ENCODE assay signal across 16 cellular contexts in genomic region chrX:17549005-17549685, GRCh38.
DNase-seq lines count a peak whose midpoint lies in the region; ATAC-seq, FAIRE-seq and TF ChIP-seq lines count a peak whose summit lies in the region.
"Had no signal": no experiment of that assay in that cellular context is flagged by ENCODE, and none has a peak within 500 bp of the region (broad histone marks: within the 10 kb centered on the region; RNA-seq: fewer than 3 reads in every experiment).

No MANE protein-coding gene starts in this region.

- H3K79me2 ChIP-seq in SK-N-SH (ENCODE audit: insufficient read depth): no peaks in the 10 kb centered on the region

- POLR2A ChIA-PET in SK-N-SH (lab: Yijun Ruan, JAX): interaction anchor here (0.6 kb wide), 1 partner anchor 19 kb away, joined by 3 read pairs; no protein-coding TSS in a partner anchor

- no peak for TF ChIP-seq CTCF in SK-N-SH (IDR thresholded peaks at IDR 0.05)

- H3K27ac ChIP-seq in SK-N-SH (ENCODE audit: low read depth in 2 of 2, low read length in 1 of 2): peak overlapping the region in 1 of 2 experiments; percentile 11; a peak in 1 of 4 replicates
- H3K27ac ChIP-seq: ascending aorta, Peyer's patch had no signal

- H3K27me3 ChIP-seq in SK-N-SH (ENCODE audit: insufficient read depth): no peaks in the 10 kb centered on the region; the same call in 1 of the 2 replicates
- H3K27me3 ChIP-seq: ascending aorta, Peyer's patch had no signal

- H3K4me3 Mint-ChIP-seq in stimulated activated naive CD8-positive, alpha-beta T cell treated with anti-CD3 and anti-CD28 coated beads, Interleukin-15, Interleukin-2, amounts not matched to agents 100 ng/mL and 50 ng/mL, for 24 hours: no peak overlapping the region
- peak overlapping the region in 1 of 5 donors; percentile 70 for H3K4me3 Mint-ChIP-seq in immature natural killer cell
- H3K4me3 Mint-ChIP-seq: T-cell had no signal

- no peaks in the 10 kb centered on the region for H3K9me3 Mint-ChIP-seq in stimulated activated naive CD8-positive, alpha-beta T cell treated with anti-CD3 and anti-CD28 coated beads, Interleukin-15, Interleukin-2, amounts not matched to agents 100 ng/mL and 50 ng/mL, for 24 hours
- no peaks in the 10 kb centered on the region for H3K9me3 Mint-ChIP-seq in immature natural killer cell
- H3K9me3 Mint-ChIP-seq: T-cell had no signal

- H3K9me2 ChIP-seq in SK-N-SH: no peaks in the 10 kb centered on the region

- no peak for TF ChIP-seq EP300 in SK-N-SH (IDR thresholded peaks at IDR 0.05; ENCODE audit: borderline replicate concordance in 1 of 2, low read depth in 1 of 2, low read length in 1 of 2)

- H3K36me3 ChIP-seq in SK-N-SH (replicated peaks in 1 of 2; ENCODE audit: control insufficient read depth in 1 of 2, insufficient read depth in 2 of 2, low read length in 1 of 2): no peaks in the 10 kb centered on the region
- H3K36me3 ChIP-seq: ascending aorta, Peyer's patch had no signal

- no peak overlapping the region for H2AFZ ChIP-seq in SK-N-SH (ENCODE audit: low read depth)

- peaks cover 20% of the 10 kb centered on the region for H3K4me1 Mint-ChIP-seq in stimulated activated naive CD8-positive, alpha-beta T cell treated with anti-CD3 and anti-CD28 coated beads, Interleukin-15, Interleukin-2, amounts not matched to agents 100 ng/mL and 50 ng/mL, for 24 hours (ENCODE audit: low read depth)
- H3K4me1 Mint-ChIP-seq in immature natural killer cell: peaks cover 0 to 15% of the 10 kb centered on the region in 2 donors

- H3K27me3 Mint-ChIP-seq in stimulated activated naive CD8-positive, alpha-beta T cell treated with anti-CD3 and anti-CD28 coated beads, Interleukin-15, Interleukin-2, amounts not matched to agents 100 ng/mL and 50 ng/mL, for 24 hours: no peaks in the 10 kb centered on the region
- H3K27me3 Mint-ChIP-seq in immature natural killer cell (ENCODE audit: low read depth in 3 of 3): peaks cover 5 to 6% (median 6%) of the 10 kb centered on the region in 3 donors

- H4K20me1 ChIP-seq in SK-N-SH (ENCODE audit: insufficient read depth): no peaks in the 10 kb centered on the region

- peak overlapping the region; percentile 39; the same call in 1 of the 2 replicates for H3K4me2 ChIP-seq in SK-N-SH

- H3K4me1 ChIP-seq in SK-N-SH (ENCODE audit: control insufficient read depth in 1 of 2, insufficient read depth in 2 of 2, low read depth in 1 of 2, low read length in 1 of 2): peaks cover 22 to 32% of the 10 kb centered on the region in 2 experiments
- H3K4me1 ChIP-seq: Peyer's patch had no signal

- ATAC-seq in stimulated activated naive CD8-positive, alpha-beta T cell treated with anti-CD3 and anti-CD28 coated beads, Interleukin-15, Interleukin-2, amounts not matched to agents 100 U/mL and 50 U/mL, for 24 hours: no peak
- ATAC-seq in GM18861 (IDR thresholded peaks at IDR 0.05; ENCODE audit: unreplicated experiment): no peak
- ATAC-seq in HG02884 (IDR thresholded peaks at IDR 0.05; ENCODE audit: unreplicated experiment): no peak
- no peak for ATAC-seq in GM21576 (IDR thresholded peaks at IDR 0.05; ENCODE audit: unreplicated experiment)
- ATAC-seq: T-cell had no signal

- no peak for FAIRE-seq in HTR-8/SVneo (lab: Jason Lieb, UNC)
- FAIRE-seq: urothelium cell line had no signal

- TF ChIP-seq RAD21 in SK-N-SH (IDR thresholded peaks at IDR 0.05; ENCODE audit: low read length): no peak

- H3K9ac ChIP-seq in SK-N-SH: no peak overlapping the region

- WGBS in SK-N-SH (ENCODE audit: low lambda C conversion rate): 45% methylated on average over 6 of the region's 6 CpGs

- H3K36me3 Mint-ChIP-seq in stimulated activated naive CD8-positive, alpha-beta T cell treated with anti-CD3 and anti-CD28 coated beads, Interleukin-15, Interleukin-2, amounts not matched to agents 100 ng/mL and 50 ng/mL, for 24 hours (ENCODE audit: low read depth): no peaks in the 10 kb centered on the region
- no peaks in the 10 kb centered on the region for H3K36me3 Mint-ChIP-seq in immature natural killer cell
- H3K36me3 Mint-ChIP-seq: T-cell had no signal

- no peak for DNase-seq in stimulated activated naive CD8-positive, alpha-beta T cell treated with anti-CD3 and anti-CD28 coated beads, Interleukin-15, Interleukin-2, amounts not matched to agents 100 U/mL and 50 U/mL, for 24 hours
- DNase-seq in SK-N-SH: no peak
- peak; percentile 2 to 23 (median 7) for DNase-seq in immature natural killer cell
- DNase-seq in HTR-8/SVneo (ENCODE audit: insufficient read length, low spot score): no peak
- DNase-seq: activated CD4-positive, CD25-positive, alpha-beta regulatory T cell; AML-193; effector memory CD4-positive, alpha-beta T cell; foreskin fibroblast; Peyer's patch had no signal

- H3K4me3 ChIP-seq in SK-N-SH (ENCODE audit: low read depth in 2 of 2, low read length in 1 of 2): no peak overlapping the region
- H3K4me3 ChIP-seq: ascending aorta, Peyer's patch had no signal

- CTCF ChIA-PET in SK-N-SH (lab: Yijun Ruan, JAX): interaction anchor here (0.6 to 1.6 kb wide), 4 partner anchors 13 to 306 kb away, joined by 3 to 6 read pairs (median 4); no protein-coding TSS in a partner anchor

- H3F3A ChIP-seq in SK-N-SH (replicated peaks; ENCODE audit: insufficient read depth): peaks cover 4% of the 10 kb centered on the region

- H3K27ac Mint-ChIP-seq in stimulated activated naive CD8-positive, alpha-beta T cell treated with anti-CD3 and anti-CD28 coated beads, Interleukin-15, Interleukin-2, amounts not matched to agents 100 ng/mL and 50 ng/mL, for 24 hours: peak overlapping the region; percentile 74
- H3K27ac Mint-ChIP-seq in immature natural killer cell: no peak overlapping the region
- H3K27ac Mint-ChIP-seq: T-cell had no signal

- H3K9me3 ChIP-seq in SK-N-SH: no peaks in the 10 kb centered on the region
- H3K9me3 ChIP-seq: ascending aorta, Peyer's patch had no signal

TF ChIP-seq in SK-N-SH, 30 proteins besides CTCF, POLR2A, EP300 and RAD21:
- TF ChIP-seq TCF12 (IDR thresholded peaks at IDR 0.05) (peak; percentile 11; the same call in 1 of the 2 replicates), RFX5 (IDR thresholded peaks at IDR 0.05; ENCODE audit: low read length) (no peak), TAF1 (IDR thresholded peaks at IDR 0.05; ENCODE audit: borderline replicate concordance, low read depth, low read length) (no peak)

Comparison
In these comparisons a context has a peak if more than half of its experiments do, and no peak if none do; other contexts are left out.
1. DNase-seq: peak in immature natural killer cell (3 of 3); none in stimulated activated naive CD8-positive, alpha-beta T cell treated with anti-CD3 and anti-CD28 coated beads, Interleukin-15, Interleukin-2, amounts not matched to agents 100 U/mL and 50 U/mL, for 24 hours (single experiment), SK-N-SH (single experiment) and HTR-8/SVneo (single experiment).